Comparison of ENCODE assay signal across 12 cellular contexts in genomic region chr7:98119257-98119918, GRCh38. TPM values are rescaled to one million over a fixed set of nuclear protein-coding genes. Genes with fewer than 3 reads are reported as not detected.
DNase-seq lines count a peak whose midpoint lies in the region; ATAC-seq, FAIRE-seq and TF ChIP-seq lines count a peak whose summit lies in the region.
"Had no signal": no experiment of that assay in that cellular context is flagged by ENCODE, and none has a peak within 500 bp of the region (broad histone marks: within the 10 kb centered on the region; RNA-seq: fewer than 3 reads in every experiment).

No MANE protein-coding gene starts in this region.

- no peak for TF ChIP-seq POLR2A in body of pancreas (IDR thresholded peaks at IDR 0.05)
- no peak for TF ChIP-seq POLR2A in HepG2 (IDR thresholded peaks at IDR 0.05; ENCODE audit: insufficient read depth in 1 of 2, low read depth in 2 of 2, low read length in 2 of 2)

- no peak for FAIRE-seq in HTR-8/SVneo (lab: Jason Lieb, UNC)
- no peak for FAIRE-seq in HepG2 (lab: Jason Lieb, UNC)
- FAIRE-seq: frontal cortex had no signal

- no peaks in the 10 kb centered on the region; the same call in 1 of the 2 replicates for H4K20me1 ChIP-seq in HepG2 (ENCODE audit: insufficient read depth, low read length)

- in situ Hi-C loops in HepG2 (cut with HindIII; ENCODE audit: extremely low pct_ligation_motif_present, low pct_unique_long_range_greater_than_20kb), result no loop called here

- no peak overlapping the region for H2AFZ ChIP-seq in HepG2 (ENCODE audit: low read length)
- H2AFZ ChIP-seq: neural progenitor cell had no signal

- peak; percentile 16 for DNase-seq in AG04450 (ENCODE audit: low read depth, low spot score)
- peak; percentile 57 for DNase-seq in HTR-8/SVneo (ENCODE audit: insufficient read length, low spot score)
- peak in 1 of 4 donors; percentile 28 for DNase-seq in body of pancreas
- DNase-seq in HepG2 (ENCODE audit: low spot score), result peak; percentile 53
- DNase-seq in NCI-H524 treated with DMSO at 0.1 percent for 48 hours (lab: John Stamatoyannopoulos, UW), result no peak
- DNase-seq in effector memory CD4-positive, alpha-beta T cell, result no peak
- DNase-seq: CD8-positive, alpha-beta memory T cell had no signal

- H3K9ac ChIP-seq in HepG2 (ENCODE audit: insufficient read depth, low read depth, low read length), result no peak overlapping the region
- H3K9ac ChIP-seq: neural progenitor cell had no signal

- H3K9me3 ChIP-seq in AG04450 (ENCODE audit: control insufficient read depth, insufficient read depth, low read length) (no peaks in the 10 kb centered on the region), body of pancreas (no peaks in the 10 kb centered on the region), HepG2 (ENCODE audit: low read length) (no peaks in the 10 kb centered on the region)
- H3K9me3 ChIP-seq in effector memory CD4-positive, alpha-beta T cell (ENCODE audit: control insufficient read depth, low read length), result no peaks in the 10 kb centered on the region

- H3K4me1 ChIP-seq in body of pancreas (peaks cover 46% of the 10 kb centered on the region), HepG2 (ENCODE audit: insufficient read depth, low read length) (peaks cover 89% of the 10 kb centered on the region)
- no peaks in the 10 kb centered on the region for H3K4me1 ChIP-seq in effector memory CD4-positive, alpha-beta T cell (ENCODE audit: control insufficient read depth, insufficient read depth, low read length, poor library complexity, severe bottlenecking)
- H3K4me1 ChIP-seq: neural progenitor cell had no signal

- POLR2A ChIA-PET in AG04450 (lab: Yijun Ruan, JAX), result interaction anchor here (0.9 kb wide), 1 partner anchor 49 kb away, joined by 4 read pairs; no protein-coding TSS in a partner anchor
- POLR2A ChIA-PET in HepG2 (lab: Yijun Ruan, JAX), result interaction anchor here (0.9 to 5.8 kb wide), 3 partner anchors 9 to 17 kb away, joined by 3 to 54 read pairs (median 5); no protein-coding TSS in a partner anchor

- no peaks in the 10 kb centered on the region for H3K36me3 ChIP-seq in body of pancreas (replicated peaks in 1 of 2; ENCODE audit: insufficient read depth in 1 of 2, low read depth in 2 of 2)
- peaks cover 0 to 10% of the 10 kb centered on the region in 2 experiments; a peak in 2 of 5 replicates for H3K36me3 ChIP-seq in HepG2 (replicated peaks in 1 of 2; ENCODE audit: control insufficient read depth in 1 of 2, insufficient read depth in 2 of 2, low read length in 2 of 2)
- no peaks in the 10 kb centered on the region for H3K36me3 ChIP-seq in effector memory CD4-positive, alpha-beta T cell (ENCODE audit: control insufficient read depth, insufficient read depth, low read length)
- H3K36me3 ChIP-seq: neural progenitor cell had no signal

- TF ChIP-seq EP300 in HepG2 (IDR thresholded peaks at IDR 0.05; ENCODE audit: low read depth in 2 of 2, low read length in 2 of 2) (no peak), HepG2 (CRISPR knock-in tag; IDR thresholded peaks at IDR 0.05; ENCODE audit: borderline replicate concordance) (no peak)

- ATAC-seq in body of pancreas (peak; percentile 88), HepG2 (peak; percentile 29; the same call in 1 of the 3 replicates), GM19035 (IDR thresholded peaks at IDR 0.05; ENCODE audit: unreplicated experiment) (no peak), GM21360 (IDR thresholded peaks at IDR 0.05; ENCODE audit: unreplicated experiment) (no peak)
- ATAC-seq: activated T-helper 17 cell treated with anti-CD3 and anti-CD28 coated beads, Interleukin-2, amount 50 U/mL, for 72 hours had no signal

- TF ChIP-seq RAD21 in HepG2 (CRISPR knock-in tag; IDR thresholded peaks at IDR 0.05), result no peak

- peaks cover 99% of the 10 kb centered on the region for H3K79me2 ChIP-seq in HepG2 (ENCODE audit: insufficient read depth, low read length)

- WGBS in body of pancreas, 2 donors, result 45 to 55% methylated on average over 10 of the region's 10 CpGs
- WGBS in HepG2 (ENCODE audit: low lambda C conversion rate), result 79% methylated on average over 10 of the region's 10 CpGs

- H3K4me3 ChIP-seq in AG04450 (ENCODE audit: low read depth, low read length) (no peak overlapping the region), body of pancreas (no peak overlapping the region), HepG2 (replicated peaks in 1 of 3; ENCODE audit: insufficient read depth in 1 of 3, low read depth in 2 of 3, low read length in 3 of 3) (no peak overlapping the region)
- no peak overlapping the region for H3K4me3 ChIP-seq in effector memory CD4-positive, alpha-beta T cell (ENCODE audit: insufficient read depth, low read depth, low read length, poor library complexity, severe bottlenecking)
- H3K4me3 ChIP-seq: neural progenitor cell had no signal

- TF ChIP-seq CTCF in AG04450 (IDR thresholded peaks at IDR 0.05; ENCODE audit: low read depth, low read length) (no peak), body of pancreas (IDR thresholded peaks at IDR 0.05) (no peak), HepG2 (CRISPR knock-in tag; IDR thresholded peaks at IDR 0.05) (no peak)

- H3K4me2 ChIP-seq in HepG2 (ENCODE audit: low read depth, low read length), result no peak overlapping the region
- H3K4me2 ChIP-seq: neural progenitor cell had no signal

- H3K27me3 ChIP-seq in AG04450 (ENCODE audit: control insufficient read depth, insufficient read depth, low read length), result no peaks in the 10 kb centered on the region
- no peaks in the 10 kb centered on the region for H3K27me3 ChIP-seq in body of pancreas
- no peaks in the 10 kb centered on the region for H3K27me3 ChIP-seq in HepG2 (ENCODE audit: control insufficient read depth in 1 of 2, insufficient read depth in 2 of 2, low read length in 2 of 2)
- H3K27me3 ChIP-seq in effector memory CD4-positive, alpha-beta T cell (replicated peaks; ENCODE audit: control insufficient read depth, insufficient read depth, low read length, poor library complexity, severe bottlenecking), result no peaks in the 10 kb centered on the region
- H3K27me3 ChIP-seq: neural progenitor cell had no signal

- intact Hi-C loops in body of pancreas (cut with DNase I), result no loop called here
- intact Hi-C loops in HepG2 (cut with micrococcal nuclease; ENCODE audit: unreplicated experiment), result no loop called here

- CTCF ChIA-PET in AG04450 (lab: Charles Lee) (interaction anchor here (1.1 to 6.7 kb wide), 6 partner anchors 9 to 98 kb away, joined by 3 to 53 read pairs (median 5); partner anchors contain the start of gene LMTK2), HepG2 (lab: Yijun Ruan, JAX; ENCODE audit: low intra/inter-chr PET ratio, low total read pairs) (no interaction called here)

- H3K27ac ChIP-seq in AG04450 (ENCODE audit: low read depth, low read length) (peak overlapping the region; percentile 31), body of pancreas (peak overlapping the region in 3 of 4 donors; percentile 57 to 76 (median 60)), HepG2 (ENCODE audit: extremely low read length, insufficient read depth, low read length) (peak overlapping the region; percentile 9)
- H3K27ac ChIP-seq in effector memory CD4-positive, alpha-beta T cell (ENCODE audit: insufficient read depth, low read length, poor library complexity, severe bottlenecking), result no peak overlapping the region
- H3K27ac ChIP-seq: neural progenitor cell had no signal

- no TSS peak for BruUV-seq in HepG2 (replicated peaks; lab: Mats Ljungman, UMichigan)

TF ChIP-seq in HepG2, 621 proteins besides CTCF, POLR2A, EP300 and RAD21 (continues in another document):
- TF ChIP-seq CSRNP1 (CRISPR knock-in tag; IDR thresholded peaks at IDR 0.05) (no peak), PRPF4 (IDR thresholded peaks at IDR 0.05; ENCODE audit: low read depth, low read length, poor library complexity, severe bottlenecking) (peak; percentile 28), MAFF (IDR thresholded peaks at IDR 0.05; ENCODE audit: low read depth, low read length) (no peak), TEAD3 (CRISPR knock-in tag; optimal IDR thresholded peaks at IDR 0.05; ENCODE audit: borderline replicate concordance) (no peak)

RNA-seq across cellular contexts. Expression of gene LMTK2, which starts 12.7 kb away (rescaled TPM):
- polyA plus RNA-seq in AG04450 (2011; rRNA removed) (3.7 TPM in 2 replicates), HepG2 (2011; rRNA removed) (11.7 and 12.1 TPM in 2 replicates)
- polyA minus RNA-seq in AG04450 (2011; rRNA and poly(A)+ RNA removed), result 8.5 and 10.3 TPM in 2 replicates
- total RNA-seq in body of pancreas (10 to 100 TPM; 19.7 to 23.1 TPM), HepG2 (2016; rRNA removed; fragmentation: Illumina TruSeq; extraction: Trizol) (8.1 and 9.5 TPM in 2 replicates)
- total RNA-seq in HepG2 (2016; cell fraction: cytosol; rRNA removed; fragmentation: Illumina TruSeq; extraction: Trizol; ENCODE audit: low read depth), result 2.7 and 3.2 TPM in 2 replicates
- 6.1 and 10.1 TPM in 2 replicates for total RNA-seq in HepG2 (2016; cell fraction: insoluble cytoplasmic fraction; rRNA removed; fragmentation: Illumina TruSeq; extraction: Trizol)
- 6.2 and 7.5 TPM in 2 replicates for total RNA-seq in HepG2 (2016; cell fraction: membrane; rRNA removed; fragmentation: Illumina TruSeq; extraction: Trizol)
- 14.1 and 16.3 TPM in 2 replicates for total RNA-seq in HepG2 (2016; cell fraction: nucleus; rRNA removed; fragmentation: Illumina TruSeq; extraction: Trizol)
- 7.9 and 8.0 TPM in 2 replicates for polyA plus RNA-seq in HepG2 (2011; cell fraction: cytosol; rRNA removed)
- 16.6 and 18.4 TPM in 2 replicates for polyA plus RNA-seq in HepG2 (2011; cell fraction: nucleus; rRNA removed)
- polyA plus RNA-seq in HepG2 (2012), result 10.0 and 10.9 TPM in 2 replicates
- 0.40 and 0.69 TPM in 2 replicates for polyA plus RNA-seq in HepG2 (2016; cell fraction: cytosol; fragmentation: Illumina TruSeq; extraction: Trizol; ENCODE audit: low read depth)
- polyA plus RNA-seq in HepG2 (2016; cell fraction: insoluble cytoplasmic fraction; fragmentation: Illumina TruSeq; extraction: Trizol; ENCODE audit: low read depth), result 4.0 and 4.3 TPM in 2 replicates
- polyA plus RNA-seq in HepG2 (2016; cell fraction: membrane; fragmentation: Illumina TruSeq; extraction: Trizol; ENCODE audit: low read depth), result 0.68 and 0.84 TPM in 2 replicates
- 19.4 and 20.9 TPM in 2 replicates for polyA plus RNA-seq in HepG2 (2016; cell fraction: nucleus; fragmentation: Illumina TruSeq; extraction: Trizol; ENCODE audit: insufficient read depth, low read depth)
- polyA minus RNA-seq in HepG2 (2011; rRNA and poly(A)+ RNA removed; ENCODE audit: low replicate concordance), result 19.1 and 27.7 TPM in 2 replicates
- polyA minus RNA-seq in HepG2 (2011; cell fraction: cytosol; rRNA and poly(A)+ RNA removed), result 24.0 and 26.3 TPM in 2 replicates
- polyA minus RNA-seq in HepG2 (2011; cell fraction: nucleus; rRNA and poly(A)+ RNA removed), result 19.1 and 20.0 TPM in 2 replicates

Comparison
In these comparisons a context has a peak if more than half of its experiments do, and no peak if none do; other contexts are left out.
1. DNase-seq: peak in AG04450 (single experiment), HTR-8/SVneo (single experiment) and HepG2 (single experiment); none in NCI-H524 treated with DMSO at 0.1 percent for 48 hours (single experiment) and effector memory CD4-positive, alpha-beta T cell (0 of 3).
2. ATAC-seq: peak in body of pancreas (single experiment) and HepG2 (single experiment); none in GM19035 (single experiment) and GM21360 (single experiment).